1 cellular context compared by ENCODE assay signal in genomic region chr2:74507926-74508520, GRCh38.
TF ChIP-seq lines count a peak whose summit lies in the region.

No MANE protein-coding gene starts in this region.

TF ChIP-seq in GM23338, 12 proteins besides CTCF, POLR2A, EP300 and RAD21 (continued from another document):
- no peak for TF ChIP-seq ETS1 (IDR thresholded peaks at IDR 0.05)
- no peak for TF ChIP-seq REST (IDR thresholded peaks at IDR 0.05; ENCODE audit: unreplicated experiment)
- no peak for TF ChIP-seq EZH2phosphoT487 (IDR thresholded peaks at IDR 0.05; ENCODE audit: unreplicated experiment)
- TF ChIP-seq STAT1 (IDR thresholded peaks at IDR 0.05; ENCODE audit: unreplicated experiment) = no peak
- no peak for TF ChIP-seq ZNF331 (CRISPR knock-in tag; IDR thresholded peaks at IDR 0.05; ENCODE audit: low read depth)
- TF ChIP-seq JUNB (IDR thresholded peaks at IDR 0.05; ENCODE audit: unreplicated experiment) = no peak
- TF ChIP-seq ZNF114 (CRISPR knock-in tag; IDR thresholded peaks at IDR 0.05) = no peak
